In genomic region chr3:10933958-10934481, GRCh38 we compare ENCODE assay signal across 14 cellular contexts. TPM values are rescaled to one million over a fixed set of nuclear protein-coding genes. Genes with fewer than 3 reads are reported as not detected.
DNase-seq lines count a peak whose midpoint lies in the region; ATAC-seq, FAIRE-seq and TF ChIP-seq lines count a peak whose summit lies in the region.
"Had no signal": no experiment of that assay in that cellular context is flagged by ENCODE, and none has a peak within 500 bp of the region (broad histone marks: within the 10 kb centered on the region; RNA-seq: fewer than 3 reads in every experiment).

No MANE protein-coding gene starts in this region.

- no peaks in the 10 kb centered on the region for H3K9me3 Mint-ChIP-seq in astrocyte (ENCODE audit: unreplicated experiment)
- H3K9me3 Mint-ChIP-seq in activated CD4-positive, alpha-beta T cell treated with anti-CD3 and anti-CD28 coated beads, Interleukin-2, amount 10 ng/mL, durations not matched to agents 7 days and 5 days = no peaks in the 10 kb centered on the region
- H3K9me3 Mint-ChIP-seq: activated naive CD4-positive, alpha-beta T cell treated with anti-CD3 and anti-CD28 coated beads, Interleukin-2, amount 10 ng/mL, durations not matched to agents 7 days and 5 days had no signal

- no peaks in the 10 kb centered on the region for H3K36me3 ChIP-seq in heart left ventricle
- H3K36me3 ChIP-seq in astrocyte (ENCODE audit: insufficient read depth, low read length) = no peaks in the 10 kb centered on the region

- H3K4me2 ChIP-seq in astrocyte (ENCODE audit: low read length) = peak overlapping the region; percentile 68

- no peak for DNase-seq in heart left ventricle
- DNase-seq in Right ventricle myocardium inferior (ENCODE audit: missing footprints) = no peak
- peak; percentile 68 for DNase-seq in astrocyte (ENCODE audit: low read depth)
- DNase-seq in left ventricle myocardium superior = no peak
- peak; percentile 77 for DNase-seq in urothelium cell line (ENCODE audit: low spot score)
- no peak for DNase-seq in activated CD4-positive, alpha-beta T cell treated with anti-CD3 and anti-CD28 coated beads, Interleukin-2, amount 10 ng/mL, durations not matched to agents 7 days and 5 days
- no peak for DNase-seq in GM10248 (ENCODE audit: extremely low spot score)
- DNase-seq: activated CD4-positive, alpha-beta T cell treated with anti-CD3 and anti-CD28 coated beads for 4 hours; activated naive CD4-positive, alpha-beta T cell treated with anti-CD3 and anti-CD28 coated beads, Interleukin-2, amount 10 ng/mL, durations not matched to agents 7 days and 5 days; hypothalamus; midbrain; NCI-H1092; retina had no signal

- no peak overlapping the region for H3K9ac ChIP-seq in astrocyte (ENCODE audit: low read length)

- no peak for TF ChIP-seq POLR2A in heart left ventricle (IDR thresholded peaks at IDR 0.05)

- H3K4me3 ChIP-seq in heart left ventricle = no peak overlapping the region
- no peak overlapping the region for H3K4me3 ChIP-seq in astrocyte (ENCODE audit: insufficient read depth, low read depth, low read length)

- FAIRE-seq in astrocyte (lab: Jason Lieb, UNC) (peak; percentile 55), urothelium cell line (lab: Jason Lieb, UNC) (peak; percentile 73)

- H3K4me1 Mint-ChIP-seq in astrocyte (ENCODE audit: low read depth, unreplicated experiment) = peaks cover 9% of the 10 kb centered on the region
- no peaks in the 10 kb centered on the region for H3K4me1 Mint-ChIP-seq in activated CD4-positive, alpha-beta T cell treated with anti-CD3 and anti-CD28 coated beads, Interleukin-2, amount 10 ng/mL, durations not matched to agents 7 days and 5 days
- H3K4me1 Mint-ChIP-seq: activated naive CD4-positive, alpha-beta T cell treated with anti-CD3 and anti-CD28 coated beads, Interleukin-2, amount 10 ng/mL, durations not matched to agents 7 days and 5 days had no signal

- peaks cover 41% of the 10 kb centered on the region for H3K27me3 Mint-ChIP-seq in astrocyte (ENCODE audit: low read depth, unreplicated experiment)
- no peaks in the 10 kb centered on the region for H3K27me3 Mint-ChIP-seq in activated CD4-positive, alpha-beta T cell treated with anti-CD3 and anti-CD28 coated beads, Interleukin-2, amount 10 ng/mL, durations not matched to agents 7 days and 5 days
- H3K27me3 Mint-ChIP-seq: activated naive CD4-positive, alpha-beta T cell treated with anti-CD3 and anti-CD28 coated beads, Interleukin-2, amount 10 ng/mL, durations not matched to agents 7 days and 5 days had no signal

- CTCF ChIA-PET in activated CD4-positive, alpha-beta T cell treated with anti-CD3 and anti-CD28 coated beads, Interleukin-2, amount 10 ng/mL, durations not matched to agents 7 days and 5 days (lab: Charles Lee) = no interaction called here
- CTCF ChIA-PET in GM10248 (lab: Yijun Ruan, JAX) = no interaction called here

- H3K4me1 ChIP-seq in heart left ventricle (no peaks in the 10 kb centered on the region), astrocyte (ENCODE audit: insufficient read depth, low read length) (peaks cover 16% of the 10 kb centered on the region)

- H3K36me3 Mint-ChIP-seq in astrocyte (ENCODE audit: low read depth, unreplicated experiment) = no peaks in the 10 kb centered on the region
- H3K36me3 Mint-ChIP-seq in activated CD4-positive, alpha-beta T cell treated with anti-CD3 and anti-CD28 coated beads, Interleukin-2, amount 10 ng/mL, durations not matched to agents 7 days and 5 days (ENCODE audit: low read depth) = no peaks in the 10 kb centered on the region
- H3K36me3 Mint-ChIP-seq: activated naive CD4-positive, alpha-beta T cell treated with anti-CD3 and anti-CD28 coated beads, Interleukin-2, amount 10 ng/mL, durations not matched to agents 7 days and 5 days had no signal

- no peaks in the 10 kb centered on the region for H4K20me1 ChIP-seq in astrocyte (ENCODE audit: insufficient read depth, low read length)

- peaks cover 0 to 6% (median 0%) of the 10 kb centered on the region in 9 donors for H3K27me3 ChIP-seq in heart left ventricle
- no peaks in the 10 kb centered on the region for H3K27me3 ChIP-seq in astrocyte (ENCODE audit: insufficient read depth, low read length)

- H3K79me2 ChIP-seq in astrocyte (ENCODE audit: insufficient read depth, low read length) = no peaks in the 10 kb centered on the region

- H3K4me3 Mint-ChIP-seq in astrocyte (ENCODE audit: unreplicated experiment) = no peak overlapping the region
- no peak overlapping the region for H3K4me3 Mint-ChIP-seq in activated CD4-positive, alpha-beta T cell treated with anti-CD3 and anti-CD28 coated beads, Interleukin-2, amount 10 ng/mL, durations not matched to agents 7 days and 5 days
- H3K4me3 Mint-ChIP-seq: activated naive CD4-positive, alpha-beta T cell treated with anti-CD3 and anti-CD28 coated beads, Interleukin-2, amount 10 ng/mL, durations not matched to agents 7 days and 5 days had no signal

- H2AFZ ChIP-seq in astrocyte (ENCODE audit: low read depth, low read length) = peak overlapping the region; percentile 70

- no peak for TF ChIP-seq CTCF in heart left ventricle (IDR thresholded peaks at IDR 0.05)
- TF ChIP-seq CTCF in astrocyte (IDR thresholded peaks at IDR 0.05; ENCODE audit: insufficient read depth, low read depth, low read length) = no peak
- no peak for TF ChIP-seq CTCF in GM10248 (IDR thresholded peaks at IDR 0.05; ENCODE audit: control extremely low read depth, extremely low read depth, low read depth, missing control alignments)

- H3K27ac ChIP-seq in heart left ventricle = peak overlapping the region in 2 of 12 donors; percentile 26 to 29
- peak overlapping the region; percentile 36 for H3K27ac ChIP-seq in astrocyte (ENCODE audit: low read depth, low read length)

- 60 to 68% (median 64%) methylated on average over 16 to 17 of the region's 17 CpGs for WGBS in heart left ventricle, 4 donors

- ATAC-seq in heart left ventricle (peak; percentile 40 to 71 (median 42)), Right ventricle myocardium inferior (no peak), left ventricle myocardium superior (peak; percentile 48), GM19351 (IDR thresholded peaks at IDR 0.05; ENCODE audit: unreplicated experiment) (no peak)

- POLR2A ChIA-PET in activated CD4-positive, alpha-beta T cell treated with anti-CD3 and anti-CD28 coated beads, Interleukin-2, amount 10 ng/mL, durations not matched to agents 7 days and 5 days (lab: Charles Lee) = no interaction called here
- POLR2A ChIA-PET in GM10248 (lab: Yijun Ruan, JAX) = no interaction called here

- intact Hi-C loops in heart left ventricle (cut with DNase I) (no loop called here), Right ventricle myocardium inferior (cut with DNase I) (no loop called here), left ventricle myocardium superior (cut with micrococcal nuclease) (no loop called here)

- no peak overlapping the region for H3K27ac Mint-ChIP-seq in astrocyte (ENCODE audit: unreplicated experiment)
- no peak overlapping the region for H3K27ac Mint-ChIP-seq in activated CD4-positive, alpha-beta T cell treated with anti-CD3 and anti-CD28 coated beads, Interleukin-2, amount 10 ng/mL, durations not matched to agents 7 days and 5 days
- H3K27ac Mint-ChIP-seq: activated naive CD4-positive, alpha-beta T cell treated with anti-CD3 and anti-CD28 coated beads, Interleukin-2, amount 10 ng/mL, durations not matched to agents 7 days and 5 days had no signal

- H3K9me3 ChIP-seq in heart left ventricle (no peaks in the 10 kb centered on the region), astrocyte (ENCODE audit: insufficient read depth, low read depth, low read length) (no peaks in the 10 kb centered on the region)

RNA-seq across cellular contexts. Expression of gene SLC6A1, which starts 58.5 kb away (rescaled TPM):
- 1 to 10 TPM in 7 of 9 donors, under 1 TPM in 2; 0.40 to 3.1 (median 1.2) TPM for total RNA-seq in heart left ventricle
- polyA plus RNA-seq in heart left ventricle = 1 to 10 TPM in 1 of 2 donors, under 1 TPM in 1; 0.65 to 1.6 TPM
- 0.57 TPM for total RNA-seq in Right ventricle myocardium inferior
- 0.30 and 0.46 TPM in 2 replicates for total RNA-seq in astrocyte
- total RNA-seq in left ventricle myocardium superior = 0.62 TPM
- total RNA-seq in activated CD4-positive, alpha-beta T cell treated with anti-CD3 and anti-CD28 coated beads, Interleukin-2, amount 10 ng/mL, durations not matched to agents 7 days and 5 days = not detected

Comparison
In these comparisons a context has a peak if more than half of its experiments do, and no peak if none do; other contexts are left out.
1. ATAC-seq: peak in heart left ventricle (4 of 4) and left ventricle myocardium superior (single experiment); none in Right ventricle myocardium inferior (single experiment) and GM19351 (single experiment).
2. DNase-seq: peak in astrocyte (single experiment) and urothelium cell line (single experiment); none in heart left ventricle (0 of 5), Right ventricle myocardium inferior (single experiment), left ventricle myocardium superior (single experiment), activated CD4-positive, alpha-beta T cell treated with anti-CD3 and anti-CD28 coated beads, Interleukin-2, amount 10 ng/mL, durations not matched to agents 7 days and 5 days (single experiment) and GM10248 (single experiment).